8 cellular contexts compared by ENCODE assay signal in the genomic region with DNA sequence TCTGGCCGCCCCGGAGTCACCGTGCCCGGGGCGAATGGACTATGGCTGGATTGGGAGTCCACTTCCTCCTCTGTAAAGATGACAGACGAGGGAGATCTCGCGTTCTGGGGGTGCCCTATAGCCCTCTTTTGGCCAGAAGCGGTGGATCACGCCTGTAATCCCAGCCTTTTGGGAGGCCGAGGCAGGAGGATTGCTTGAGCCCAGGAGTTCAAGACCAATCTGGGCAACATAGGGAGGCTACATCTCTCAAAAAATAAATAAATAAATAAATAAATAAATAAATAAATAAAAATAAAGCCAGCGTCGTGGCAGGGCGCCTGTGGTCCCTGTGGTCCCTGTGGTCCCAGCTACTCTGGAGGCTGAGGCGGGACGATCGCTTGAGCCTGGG. TPM values are rescaled to one million over a fixed set of nuclear protein-coding genes. Genes with fewer than 3 reads are reported as not detected.
DNase-seq lines count a peak whose midpoint lies in the region; ATAC-seq and TF ChIP-seq lines count a peak whose summit lies in the region.
"Not testable (repeated sequence)": the region's sequence is repeated elsewhere in the genome, so short reads cannot be mapped to it uniquely, and the experiment has no call there.

No MANE protein-coding gene starts in this region.

- DNase-seq in PC-9 (peak in 1 of 2 experiments; percentile 27), ecto neural progenitor cell (ENCODE audit: low spot score) (peak; percentile 26)
- DNase-seq in activated effector memory CD4-positive, alpha-beta T cell treated with anti-CD3 and anti-CD28 coated beads, Interleukin-2, amount 50 U/mL, for 16 hours: peak; percentile 63
- not testable (repeated sequence) for DNase-seq in nephron progenitor cell
- DNase-seq in stimulated activated naive CD8-positive, alpha-beta T cell treated with anti-CD3 and anti-CD28 coated beads, Interleukin-15, amount 100 ng/mL, for 72 hours: peak in 1 of 2 donors; percentile 26

- not testable (repeated sequence) for H3K27me3 ChIP-seq in BLaER1; PC-9 (ENCODE audit: insufficient read depth, low read depth)

- H3K4me3 ChIP-seq in BLaER1 (peak overlapping the region; percentile 72), PC-9 (peak overlapping the region; percentile 58; the same call in 1 of the 2 replicates), iPS-11a (ENCODE audit: low read depth, low read length) (peak overlapping the region; percentile 41)

- H3K4me3 Mint-ChIP-seq in nephron progenitor cell: peak overlapping the region; percentile 78
- H3K4me3 Mint-ChIP-seq in stimulated activated naive CD8-positive, alpha-beta T cell treated with anti-CD3 and anti-CD28 coated beads, Interleukin-15, amount 100 ng/mL, for 72 hours: peak overlapping the region; percentile 84 to 90

- not testable (repeated sequence) for H2AFZ ChIP-seq in PC-9

- TF ChIP-seq CTCF in PC-9 (conservative IDR thresholded peaks at IDR 0.05); nephron progenitor cell (IDR thresholded peaks at IDR 0.05): not testable (repeated sequence)

- H3K4me2 ChIP-seq in BLaER1 (peak overlapping the region; percentile 55; the same call in 1 of the 2 replicates), PC-9 (peak overlapping the region; percentile 84)

- peaks cover 10% of the 10 kb centered on the region; the same call in 1 of the 2 replicates for H3F3A ChIP-seq in PC-9 (ENCODE audit: insufficient read depth, low read depth)

- H4K20me1 ChIP-seq in BLaER1; PC-9 (ENCODE audit: insufficient read depth): not testable (repeated sequence)

- H3K27ac ChIP-seq in BLaER1: peak overlapping the region; percentile 77
- 0 out of 2 replicates have a peak overlapping the region, but pooled peaks have one; percentile 32 for H3K27ac ChIP-seq in PC-9

- not testable (repeated sequence) for H3K36me3 ChIP-seq in BLaER1; PC-9 (ENCODE audit: low read depth)

- not testable (repeated sequence) for H3K9me3 Mint-ChIP-seq in nephron progenitor cell; stimulated activated naive CD8-positive, alpha-beta T cell treated with anti-CD3 and anti-CD28 coated beads, Interleukin-15, amount 100 ng/mL, for 72 hours

- H3K27ac Mint-ChIP-seq in nephron progenitor cell: not testable (repeated sequence)
- H3K27ac Mint-ChIP-seq in stimulated activated naive CD8-positive, alpha-beta T cell treated with anti-CD3 and anti-CD28 coated beads, Interleukin-15, amount 100 ng/mL, for 72 hours: peak overlapping the region in 1 of 2 donors; percentile 92

- TSS peak; percentile 86 for BruUV-seq in PC-9 (replicated peaks; lab: Mats Ljungman, UMichigan)

- H3K4me1 ChIP-seq in BLaER1; PC-9 (replicated peaks; ENCODE audit: insufficient read depth): not testable (repeated sequence)

- ATAC-seq in HG02763 (IDR thresholded peaks at IDR 0.05; ENCODE audit: unreplicated experiment): peak; percentile 19
- not testable (repeated sequence) for ATAC-seq in stimulated activated naive CD8-positive, alpha-beta T cell treated with anti-CD3 and anti-CD28 coated beads, Interleukin-15, amount 100 ng/mL, for 72 hours

- POLR2A ChIA-PET in PC-9 (lab: Charles Lee; ENCODE audit: unreplicated experiment): not testable (repeated sequence)

- not testable (repeated sequence) for H3K4me1 Mint-ChIP-seq in nephron progenitor cell; stimulated activated naive CD8-positive, alpha-beta T cell treated with anti-CD3 and anti-CD28 coated beads, Interleukin-15, amount 100 ng/mL, for 72 hours

- H3K27me3 Mint-ChIP-seq in nephron progenitor cell (ENCODE audit: low read depth, poor library complexity); stimulated activated naive CD8-positive, alpha-beta T cell treated with anti-CD3 and anti-CD28 coated beads, Interleukin-15, amount 100 ng/mL, for 72 hours: not testable (repeated sequence)

- H3K79me2 ChIP-seq in PC-9 (ENCODE audit: low read depth): not testable (repeated sequence)

- H3K9me3 ChIP-seq in BLaER1; PC-9 (ENCODE audit: insufficient read depth, low read depth): not testable (repeated sequence)

- not testable (repeated sequence) for H3K9me2 ChIP-seq in PC-9 (ENCODE audit: insufficient read depth)

- not testable (repeated sequence) for H3K36me3 Mint-ChIP-seq in nephron progenitor cell (ENCODE audit: low read depth)

- peak overlapping the region; percentile 78; the same call in 1 of the 2 replicates for H3K9ac ChIP-seq in BLaER1

- CTCF ChIA-PET in PC-9 (lab: Charles Lee): not testable (repeated sequence)

- intact Hi-C loops in PC-9 (cut with micrococcal nuclease; ENCODE audit: unreplicated experiment): not testable (repeated sequence)

RNA-seq across cellular contexts. Expression of a gene that starts 30.4 kb away (rescaled TPM):
- 14.1 and 15.1 TPM in 2 replicates for total RNA-seq in PC-9 (2021)
